In the genomic region with DNA sequence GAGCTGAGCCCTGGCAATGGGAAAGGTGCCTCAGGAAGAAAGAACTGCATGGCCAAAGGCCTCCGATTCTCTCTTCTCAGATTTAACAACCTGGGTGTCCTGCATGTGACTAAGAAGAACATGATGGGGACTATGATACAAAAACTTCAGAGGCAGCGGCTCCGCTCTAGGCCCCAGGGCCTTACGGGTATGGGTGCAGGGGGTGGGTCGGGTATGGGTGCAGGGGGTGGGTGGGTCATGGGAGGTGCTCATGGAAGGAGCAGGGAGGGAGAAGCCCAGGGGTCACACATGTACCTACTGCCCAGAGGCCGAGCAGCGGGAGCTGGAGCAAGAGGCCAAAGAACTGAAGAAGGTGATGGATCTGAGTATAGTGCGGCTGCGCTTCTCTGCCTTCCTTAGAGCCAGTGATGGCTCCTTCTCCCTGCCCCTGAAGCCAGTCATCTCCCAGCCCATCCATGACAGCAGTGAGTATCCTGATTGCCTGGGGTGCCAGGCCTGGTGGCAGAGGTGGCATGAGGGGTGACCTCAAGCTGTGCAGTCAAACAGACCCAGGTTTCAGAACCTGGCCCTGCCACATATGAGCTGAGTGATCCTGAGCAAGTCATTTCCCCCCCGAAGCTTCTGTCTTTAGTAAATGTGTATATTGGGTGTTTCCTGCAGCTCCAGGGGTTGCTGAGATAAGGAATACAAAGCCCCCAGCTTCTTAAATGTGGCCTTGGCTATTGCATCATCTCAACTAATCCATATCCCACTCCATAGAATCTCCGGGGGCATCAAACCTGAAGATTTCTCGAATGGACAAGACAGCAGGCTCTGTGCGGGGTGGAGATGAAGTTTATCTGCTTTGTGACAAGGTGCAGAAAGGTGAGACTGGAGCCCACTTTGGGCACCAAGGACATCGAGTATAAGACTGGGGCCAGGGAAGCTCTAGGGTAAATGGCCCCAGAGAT, we compare ENCODE assay signal across 13 cellular contexts.
DNase-seq lines count a peak whose midpoint lies in the region; ATAC-seq and TF ChIP-seq lines count a peak whose summit lies in the region.
"Had no signal": no experiment of that assay in that cellular context is flagged by ENCODE, and none has a peak within 500 bp of the region (broad histone marks: within the 10 kb centered on the region; RNA-seq: fewer than 3 reads in every experiment).

No MANE protein-coding gene starts in this region.

- H3K27me3 Mint-ChIP-seq in central memory CD8-positive, alpha-beta T cell: no peaks in the 10 kb centered on the region

- no peak for TF ChIP-seq CTCF in MM.1S (IDR thresholded peaks at IDR 0.05; ENCODE audit: low read length)

- no peak for ATAC-seq in central memory CD8-positive, alpha-beta T cell (replicated peaks; ENCODE audit: extremely low read depth, poor library complexity, severe bottlenecking)
- no peak for ATAC-seq in GM19324 (IDR thresholded peaks at IDR 0.05; ENCODE audit: low FRiP score, unreplicated experiment)
- ATAC-seq: esophagus mucosa, mucosa of descending colon had no signal

- peaks cover 49% of the 10 kb centered on the region for H3F3A ChIP-seq in MM.1S (ENCODE audit: insufficient read depth, low read length)

- H3K9me3 Mint-ChIP-seq in central memory CD8-positive, alpha-beta T cell: no peaks in the 10 kb centered on the region

- no peak overlapping the region for H2AFZ ChIP-seq in MM.1S (ENCODE audit: low read length)

- no peaks in the 10 kb centered on the region for H3K9me2 ChIP-seq in MM.1S (replicated peaks; ENCODE audit: insufficient read depth, low read length)

- peaks cover 48% of the 10 kb centered on the region for H3K79me2 ChIP-seq in MM.1S (ENCODE audit: low read length)

- H3K36me3 ChIP-seq in MM.1S (replicated peaks; ENCODE audit: insufficient read depth, low read length) (peaks cover 15% of the 10 kb centered on the region), rectal smooth muscle tissue (ENCODE audit: control insufficient read depth, insufficient read depth, low read length) (peaks cover 16% of the 10 kb centered on the region)

- peak overlapping the region; percentile 94 for H3K4me2 ChIP-seq in MM.1S (ENCODE audit: low read depth, low read length)

- peaks cover 55% of the 10 kb centered on the region for H3K36me3 Mint-ChIP-seq in central memory CD8-positive, alpha-beta T cell (ENCODE audit: insufficient read depth)

- DNase-seq in activated CD4-positive, alpha-beta T cell treated with anti-CD3 and anti-CD28 coated beads, Interleukin-2, amount 50 U/mL, for 1 hour: peak; percentile 4
- DNase-seq in activated CD4-positive, alpha-beta T cell treated with anti-CD3 and anti-CD28 coated beads, Interleukin-2, amount 50 U/mL, for 4 hours: no peak
- no peak for DNase-seq in MM.1S
- DNase-seq in central memory CD8-positive, alpha-beta T cell (ENCODE audit: low spot score in 2 of 2): no peak
- no peak for DNase-seq in NCI-H1694 treated with DMSO at 0.1 percent for 48 hours (lab: John Stamatoyannopoulos, UW)
- DNase-seq in NCI-H1436 (lab: John Stamatoyannopoulos, UW): no peak
- DNase-seq: GOT3; stimulated activated CD4-positive, alpha-beta T cell treated with anti-CD3 and anti-CD28 coated beads, Interleukin-12 subunit alpha, Interleukin-12 subunit beta, amount 100 ng/mL, for 4 hours had no signal

- no peak overlapping the region; the same call in 1 of the 2 replicates for H3K9ac ChIP-seq in MM.1S (ENCODE audit: low read length)
- no peak overlapping the region for H3K9ac ChIP-seq in rectal smooth muscle tissue (ENCODE audit: low read length)

- peak overlapping the region; percentile 100; the same call in 1 of the 2 replicates for H3K27ac ChIP-seq in MM.1S (ENCODE audit: low read length)
- peak overlapping the region; percentile 97 for H3K27ac ChIP-seq in rectal smooth muscle tissue (ENCODE audit: low read depth, low read length)

- H3K9me3 ChIP-seq in MM.1S (replicated peaks; ENCODE audit: insufficient read depth, low read length): no peaks in the 10 kb centered on the region
- H3K9me3 ChIP-seq: mucosa of descending colon, SJSA1 had no signal

- H3K4me1 Mint-ChIP-seq in central memory CD8-positive, alpha-beta T cell: peaks cover 38% of the 10 kb centered on the region

- no peaks in the 10 kb centered on the region for H3K27me3 ChIP-seq in MM.1S (replicated peaks; ENCODE audit: insufficient read depth, low read length)
- H3K27me3 ChIP-seq in rectal smooth muscle tissue (ENCODE audit: control insufficient read depth, insufficient read depth, low read length): no peaks in the 10 kb centered on the region
- H3K27me3 ChIP-seq: SJSA1 had no signal

- H3K4me3 ChIP-seq in MM.1S (ENCODE audit: low read length) (peak overlapping the region; percentile 99; the same call in 1 of the 2 replicates), rectal smooth muscle tissue (ENCODE audit: low read length) (peak overlapping the region; percentile 90)
- H3K4me3 ChIP-seq: mucosa of descending colon, SJSA1 had no signal

- peak overlapping the region; percentile 100 for H3K27ac Mint-ChIP-seq in central memory CD8-positive, alpha-beta T cell (ENCODE audit: low read depth)

- H3K4me3 Mint-ChIP-seq in central memory CD8-positive, alpha-beta T cell: peak overlapping the region; percentile 95

- peaks cover 24% of the 10 kb centered on the region for H3K4me1 ChIP-seq in MM.1S (ENCODE audit: low read length)
- H3K4me1 ChIP-seq in rectal smooth muscle tissue (ENCODE audit: control insufficient read depth, insufficient read depth, low read length): peaks cover 41% of the 10 kb centered on the region

- peaks cover 11% of the 10 kb centered on the region; the same call in 1 of the 2 replicates for H4K20me1 ChIP-seq in MM.1S (ENCODE audit: insufficient read depth, low read length)
